ENCODE assay signal across 13 cellular contexts in genomic region chr5:9622891-9623547, GRCh38. TPM values are rescaled to one million over a fixed set of nuclear protein-coding genes. Genes with fewer than 3 reads are reported as not detected.
DNase-seq lines count a peak whose midpoint lies in the region; ATAC-seq, FAIRE-seq and TF ChIP-seq lines count a peak whose summit lies in the region.
"Had no signal": no experiment of that assay in that cellular context is flagged by ENCODE, and none has a peak within 500 bp of the region (broad histone marks: within the 10 kb centered on the region; RNA-seq: fewer than 3 reads in every experiment).

No MANE protein-coding gene starts in this region.

- peak overlapping the region; percentile 19 for H3K27ac ChIP-seq in ectodermal cell (ENCODE audit: insufficient read depth, low read depth, low read length, poor library complexity, severe bottlenecking)
- H3K27ac ChIP-seq in pancreas = no peak overlapping the region
- H3K27ac ChIP-seq: epithelial cell of prostate, testis had no signal

- POLR2A ChIA-PET in activated CD4-positive, alpha-beta memory T cell treated with anti-CD3 and anti-CD28 coated beads, Interleukin-2, amount 10 ng/mL, durations not matched to agents 7 days and 5 days (lab: Charles Lee) = no interaction called here

- intact Hi-C loops in pancreas (cut with DNase I) = no loop called here

- ATAC-seq in GM18511 (IDR thresholded peaks at IDR 0.05; ENCODE audit: unreplicated experiment) (peak; percentile 77), HG03432 (IDR thresholded peaks at IDR 0.05; ENCODE audit: unreplicated experiment) (peak; percentile 60), pancreas (peak in 3 of 4 donors; percentile 45 to 85 (median 68)), HG03135 (IDR thresholded peaks at IDR 0.05; ENCODE audit: unreplicated experiment) (no peak), HG02798 (IDR thresholded peaks at IDR 0.05; ENCODE audit: poor library complexity, unreplicated experiment) (no peak)
- no peak for ATAC-seq in activated CD4-positive, CD25-positive, alpha-beta regulatory T cell treated with anti-CD3 and anti-CD28 coated beads, Interleukin-2, amount 50 U/mL, for 24 hours

- no peak overlapping the region for H3K27ac Mint-ChIP-seq in activated CD4-positive, alpha-beta memory T cell treated with anti-CD3 and anti-CD28 coated beads, Interleukin-2, amount 10 ng/mL, durations not matched to agents 7 days and 5 days

- no peaks in the 10 kb centered on the region for H3K4me1 ChIP-seq in ectodermal cell (ENCODE audit: control insufficient read depth, insufficient read depth, low read length)
- peaks cover 0 to 4% (median 0%) of the 10 kb centered on the region in 3 donors for H3K4me1 ChIP-seq in pancreas
- H3K4me1 ChIP-seq: testis had no signal

- no peak overlapping the region for H3K4me3 Mint-ChIP-seq in activated CD4-positive, alpha-beta memory T cell treated with anti-CD3 and anti-CD28 coated beads, Interleukin-2, amount 10 ng/mL, durations not matched to agents 7 days and 5 days
- H3K4me3 Mint-ChIP-seq: IgD-negative memory B cell had no signal

- no peaks in the 10 kb centered on the region for H3K36me3 ChIP-seq in ectodermal cell (ENCODE audit: control insufficient read depth, insufficient read depth, low read length)
- H3K36me3 ChIP-seq in pancreas = no peaks in the 10 kb centered on the region

- CTCF ChIA-PET in activated CD4-positive, alpha-beta memory T cell treated with anti-CD3 and anti-CD28 coated beads, Interleukin-2, amount 10 ng/mL, durations not matched to agents 7 days and 5 days (lab: Charles Lee) = no interaction called here

- no peak for TF ChIP-seq CTCF in pancreas (IDR thresholded peaks at IDR 0.05)

- peaks cover 2% of the 10 kb centered on the region for H3K9me3 Mint-ChIP-seq in activated CD4-positive, alpha-beta memory T cell treated with anti-CD3 and anti-CD28 coated beads, Interleukin-2, amount 10 ng/mL, durations not matched to agents 7 days and 5 days

- H3K9me3 ChIP-seq in ectodermal cell (ENCODE audit: control insufficient read depth, low read length) (no peaks in the 10 kb centered on the region), pancreas (no peaks in the 10 kb centered on the region)
- H3K9me3 ChIP-seq: testis had no signal

- H3K36me3 Mint-ChIP-seq in activated CD4-positive, alpha-beta memory T cell treated with anti-CD3 and anti-CD28 coated beads, Interleukin-2, amount 10 ng/mL, durations not matched to agents 7 days and 5 days (ENCODE audit: low read depth) = no peaks in the 10 kb centered on the region
- H3K36me3 Mint-ChIP-seq: IgD-negative memory B cell had no signal

- WGBS in ectodermal cell, 2 experiments = 79 to 85% methylated on average over 7 of the region's 7 CpGs
- WGBS in pancreas, 2 donors = 41 to 51% methylated on average over 7 of the region's 7 CpGs

- H3K4me3 ChIP-seq in ectodermal cell (ENCODE audit: insufficient read depth, low read depth, low read length) = no peak overlapping the region
- H3K4me3 ChIP-seq in pancreas = no peak overlapping the region
- H3K4me3 ChIP-seq: testis had no signal

- no peak for DNase-seq in pancreas
- DNase-seq in activated CD4-positive, alpha-beta memory T cell treated with anti-CD3 and anti-CD28 coated beads, Interleukin-2, amount 10 ng/mL, durations not matched to agents 7 days and 5 days = no peak
- DNase-seq: NCI-H526 treated with DMSO at 0.1 percent for 48 hours, testis had no signal

- no peak for FAIRE-seq in pancreas (lab: Jason Lieb, UNC)

- no peaks in the 10 kb centered on the region for H3K27me3 ChIP-seq in ectodermal cell (ENCODE audit: control insufficient read depth, insufficient read depth, low read length, poor library complexity, severe bottlenecking)
- H3K27me3 ChIP-seq in pancreas = no peaks in the 10 kb centered on the region
- H3K27me3 ChIP-seq: testis had no signal

- no peaks in the 10 kb centered on the region for H3K27me3 Mint-ChIP-seq in activated CD4-positive, alpha-beta memory T cell treated with anti-CD3 and anti-CD28 coated beads, Interleukin-2, amount 10 ng/mL, durations not matched to agents 7 days and 5 days
- H3K27me3 Mint-ChIP-seq: IgD-negative memory B cell had no signal

- no peaks in the 10 kb centered on the region for H3K4me1 Mint-ChIP-seq in activated CD4-positive, alpha-beta memory T cell treated with anti-CD3 and anti-CD28 coated beads, Interleukin-2, amount 10 ng/mL, durations not matched to agents 7 days and 5 days
- H3K4me1 Mint-ChIP-seq: IgD-negative memory B cell had no signal

RNA-seq across cellular contexts. Expression of gene TAS2R1, which starts 7.1 kb away (rescaled TPM):
- polyA plus RNA-seq in ectodermal cell (2013, experiment 1 of 4) = not detected
- not detected for polyA plus RNA-seq in ectodermal cell (2013, experiment 2 of 4)
- not detected for polyA plus RNA-seq in ectodermal cell (2013, experiment 3 of 4)
- not detected for polyA plus RNA-seq in ectodermal cell (2013, experiment 4 of 4)
- not detected for total RNA-seq in pancreas
- polyA plus RNA-seq in pancreas = not detected
- not detected for total RNA-seq in activated CD4-positive, alpha-beta memory T cell treated with anti-CD3 and anti-CD28 coated beads, Interleukin-2, amount 10 ng/mL, durations not matched to agents 7 days and 5 days
- total RNA-seq: mononuclear cell had no signal
- polyA plus RNA-seq: IgD-negative memory B cell had no signal

Comparison
In these comparisons a context has a peak if more than half of its experiments do, and no peak if none do; other contexts are left out.
1. ATAC-seq: peak in GM18511 (single experiment), HG03432 (single experiment) and pancreas (3 of 4); none in HG03135 (single experiment), HG02798 (single experiment) and activated CD4-positive, CD25-positive, alpha-beta regulatory T cell treated with anti-CD3 and anti-CD28 coated beads, Interleukin-2, amount 50 U/mL, for 24 hours (0 of 2).